Comparison of ENCODE assay signal across 1 cellular context in genomic region chr15:40807888-40808194, GRCh38.
A peak's percentile ranks its signal among the peaks of the same experiment; 100 is the strongest.
TF ChIP-seq lines count a peak whose summit lies in the region.

No MANE protein-coding gene starts in this region.

TF ChIP-seq in K562, 482 proteins besides CTCF, POLR2A, EP300 and RAD21 (continued from another document):
- TF ChIP-seq ZNF592 (IDR thresholded peaks at IDR 0.05) (no peak), RREB1 (CRISPR knock-in tag; IDR thresholded peaks at IDR 0.05) (no peak), KAT8 (IDR thresholded peaks at IDR 0.05; ENCODE audit: low read depth) (no peak), ZNF644 (tag; IDR thresholded peaks at IDR 0.05; ENCODE audit: low read depth) (no peak), CEBPG (CRISPR knock-in tag; IDR thresholded peaks at IDR 0.05) (no peak), CEBPG (tag; conservative IDR thresholded peaks at IDR 0.05 in 1 of 2, IDR thresholded peaks at IDR 0.05 in 1 of 2) (no peak), PPARD (CRISPR knock-in tag; IDR thresholded peaks at IDR 0.05) (no peak), HNRNPL (IDR thresholded peaks at IDR 0.05; ENCODE audit: low read depth, low read length) (no peak), ZC3H11A (IDR thresholded peaks at IDR 0.05; ENCODE audit: low read depth, low read length) (no peak), CBX8 (IDR thresholded peaks at IDR 0.05; ENCODE audit: borderline replicate concordance, extremely low read depth, low read depth, low read length, poor library complexity, severe bottlenecking) (no peak), FOXK2 (conservative IDR thresholded peaks at IDR 0.05 in 1 of 2, IDR thresholded peaks at IDR 0.05 in 1 of 2; ENCODE audit: low read depth in 2 of 2) (no peak), HNRNPUL1 (IDR thresholded peaks at IDR 0.05; ENCODE audit: low read length) (no peak), ARID3B (CRISPR knock-in tag; IDR thresholded peaks at IDR 0.05; ENCODE audit: borderline replicate concordance) (no peak), RBFOX2 (IDR thresholded peaks at IDR 0.05; ENCODE audit: low read depth, low read length) (no peak), POLR2G (IDR thresholded peaks at IDR 0.05; ENCODE audit: low read depth, low read length) (no peak), E2F5 (CRISPR knock-in tag; IDR thresholded peaks at IDR 0.05) (no peak), ZEB2 (IDR thresholded peaks at IDR 0.05) (no peak), NFE2 (IDR thresholded peaks at IDR 0.05; ENCODE audit: low read depth) (no peak), ZFPM2 (CRISPR knock-in tag; IDR thresholded peaks at IDR 0.05) (no peak), SMARCA5 (IDR thresholded peaks at IDR 0.05) (peak; percentile 84), NEUROD1 (IDR thresholded peaks at IDR 0.05; ENCODE audit: borderline replicate concordance, low read depth, low read length, partially characterized antibody) (no peak), XRCC5 (IDR thresholded peaks at IDR 0.05; ENCODE audit: low read depth, low read length) (no peak), ZC3H4 (CRISPR knock-in tag; IDR thresholded peaks at IDR 0.05; ENCODE audit: borderline replicate concordance) (no peak), BCOR (IDR thresholded peaks at IDR 0.05) (peak; percentile 95), JUND (IDR thresholded peaks at IDR 0.05; ENCODE audit: borderline replicate concordance, low read depth, low read length) (0 out of 2 replicates have a peak, but pooled peaks have one; percentile 12), JUND (tag; IDR thresholded peaks at IDR 0.05; ENCODE audit: borderline replicate concordance, low read depth, low read length) (0 out of 3 replicates have a peak, but pooled peaks have one; percentile 21), E2F6 (IDR thresholded peaks at IDR 0.05; ENCODE audit: borderline replicate concordance in 1 of 2, extremely low read depth in 1 of 2, insufficient read depth in 1 of 2, insufficient read length in 1 of 2, low read depth in 1 of 2, low read length in 1 of 2, poor library complexity in 1 of 2, severe bottlenecking in 1 of 2) (peak; percentile 48 to 55), KDM1A (IDR thresholded peaks at IDR 0.05) (peak; percentile 75 to 76), CHD4 (IDR thresholded peaks at IDR 0.05; ENCODE audit: insufficient read depth, insufficient replicate concordance, low read depth, low read length, poor library complexity, severe bottlenecking) (peak; percentile 83), RAD51 (IDR thresholded peaks at IDR 0.05; ENCODE audit: borderline replicate concordance, low read depth) (no peak), E2F3 (CRISPR knock-in tag; IDR thresholded peaks at IDR 0.05) (no peak)
